In genomic region chr7:134565643-134566136, GRCh38 we compare ENCODE assay signal across 18 cellular contexts. TPM values are rescaled to one million over a fixed set of nuclear protein-coding genes. Genes with fewer than 3 reads are reported as not detected.
DNase-seq lines count a peak whose midpoint lies in the region; ATAC-seq and TF ChIP-seq lines count a peak whose summit lies in the region.
"Had no signal": no experiment of that assay in that cellular context is flagged by ENCODE, and none has a peak within 500 bp of the region (broad histone marks: within the 10 kb centered on the region; RNA-seq: fewer than 3 reads in every experiment).

No MANE protein-coding gene starts in this region.

- peaks cover 0 to 11% (median 3%) of the 10 kb centered on the region in 5 donors for H3K27me3 Mint-ChIP-seq in naive thymus-derived CD8-positive, alpha-beta T cell

- H2AFZ ChIP-seq in IMR-90 (replicated peaks; ENCODE audit: low read length, poor library complexity) (no peak overlapping the region), hepatocyte (no peak overlapping the region)

- in situ Hi-C loops in IMR-90 (cut with MboI; ENCODE audit: low sequenced_read_pairs), result no loop called here

- peaks cover 6 to 18% (median 12%) of the 10 kb centered on the region in 4 donors for H3K4me1 Mint-ChIP-seq in naive thymus-derived CD8-positive, alpha-beta T cell

- H3K27ac Mint-ChIP-seq in naive thymus-derived CD8-positive, alpha-beta T cell, result peak overlapping the region in 1 of 10 donors; percentile 15
- H3K27ac Mint-ChIP-seq: activated naive CD8-positive, alpha-beta T cell treated with anti-CD3 and anti-CD28 coated beads, Interleukin-2, amount 10 ng/mL, durations not matched to agents 7 days and 5 days; CD14-positive monocyte; dendritic cell treated with granulocyte-macrophage colony-stimulating factor and Interleukin-4, amounts not matched to agents 40 ng/mL and 50 ng/mL, for 4 days; immature natural killer cell had no signal

- H3K4me3 Mint-ChIP-seq in naive thymus-derived CD8-positive, alpha-beta T cell, result no peak overlapping the region
- H3K4me3 Mint-ChIP-seq: activated naive CD8-positive, alpha-beta T cell treated with anti-CD3 and anti-CD28 coated beads, Interleukin-2, amount 10 ng/mL, durations not matched to agents 7 days and 5 days; CD14-positive monocyte; dendritic cell treated with granulocyte-macrophage colony-stimulating factor and Interleukin-4, amounts not matched to agents 40 ng/mL and 50 ng/mL, for 4 days; immature natural killer cell had no signal

- no peaks in the 10 kb centered on the region for H3K79me2 ChIP-seq in hepatocyte

- H3K18ac ChIP-seq in IMR-90 (ENCODE audit: low read depth, low read length), result peak overlapping the region; percentile 63

- no peaks in the 10 kb centered on the region for H3K9me1 ChIP-seq in IMR-90 (ENCODE audit: insufficient read depth, low read length)

- H3K4ac ChIP-seq in IMR-90 (ENCODE audit: low read depth, low read length), result no peak overlapping the region

- H3K79me1 ChIP-seq in IMR-90 (ENCODE audit: low read depth in 1 of 2, low read length in 2 of 2), result no peaks in the 10 kb centered on the region

- H3K27me3 ChIP-seq in IMR-90 (ENCODE audit: control insufficient read depth, insufficient read depth, low read length) (peaks cover 13% of the 10 kb centered on the region), breast epithelium (no peaks in the 10 kb centered on the region), hepatocyte (no peaks in the 10 kb centered on the region), suprapubic skin (no peaks in the 10 kb centered on the region)
- H3K27me3 ChIP-seq: upper lobe of left lung had no signal

- H3K36me3 ChIP-seq in IMR-90 (ENCODE audit: control insufficient read depth, insufficient read depth, low read length) (no peaks in the 10 kb centered on the region), breast epithelium (no peaks in the 10 kb centered on the region), hepatocyte (replicated peaks; ENCODE audit: insufficient read depth, low read depth) (no peaks in the 10 kb centered on the region), suprapubic skin (no peaks in the 10 kb centered on the region)
- H3K36me3 ChIP-seq: upper lobe of left lung had no signal

- POLR2A ChIA-PET in IMR-90 (lab: Charles Lee; ENCODE audit: unreplicated experiment), result no interaction called here
- POLR2A ChIA-PET in naive thymus-derived CD8-positive, alpha-beta T cell (lab: Charles Lee), result no interaction called here

- CTCF ChIA-PET in IMR-90 (lab: Yijun Ruan, JAX), result interaction anchor here (1.0 kb wide), 1 partner anchor 8 kb away, joined by 4 read pairs; no protein-coding TSS in a partner anchor

- H3K23ac ChIP-seq in IMR-90 (ENCODE audit: low read depth, low read length), result no peak overlapping the region

- no peak overlapping the region for H2BK5ac ChIP-seq in IMR-90 (ENCODE audit: low read depth, low read length, poor library complexity, severe bottlenecking)

- no peaks in the 10 kb centered on the region for H3K9me2 ChIP-seq in hepatocyte (replicated peaks; ENCODE audit: insufficient read depth)

- peaks cover 2% of the 10 kb centered on the region for H3K9me3 ChIP-seq in IMR-90 (ENCODE audit: control insufficient read depth, insufficient read depth, low read length)
- H3K9me3 ChIP-seq in breast epithelium, result peaks cover 0 to 4% of the 10 kb centered on the region in 2 donors
- no peaks in the 10 kb centered on the region for H3K9me3 ChIP-seq in hepatocyte (ENCODE audit: low read depth)
- no peaks in the 10 kb centered on the region for H3K9me3 ChIP-seq in suprapubic skin

- no peak overlapping the region for H3K56ac ChIP-seq in IMR-90 (ENCODE audit: extremely low read depth, insufficient read depth, low read length)

- no peak overlapping the region for H2BK120ac ChIP-seq in IMR-90 (ENCODE audit: low read depth, low read length)

- peak overlapping the region; percentile 67 for H4K5ac ChIP-seq in IMR-90 (ENCODE audit: low read depth, low read length)

- peaks cover 0 to 37% (median 20%) of the 10 kb centered on the region in 9 donors for H3K9me3 Mint-ChIP-seq in naive thymus-derived CD8-positive, alpha-beta T cell

- peaks cover 0 to 21% (median 3%) of the 10 kb centered on the region in 3 donors for H3K36me3 Mint-ChIP-seq in naive thymus-derived CD8-positive, alpha-beta T cell
- H3K36me3 Mint-ChIP-seq: CD14-positive monocyte had no signal

- intact Hi-C loops in IMR-90 (cut with micrococcal nuclease), result no loop called here
- intact Hi-C loops in breast epithelium (cut with DNase I; ENCODE audit: low total_unique reads), result no loop called here

- H3K4me1 ChIP-seq in IMR-90 (ENCODE audit: control insufficient read depth, insufficient read depth, low read length) (peaks cover 5% of the 10 kb centered on the region), breast epithelium (peaks cover 0 to 4% of the 10 kb centered on the region in 2 donors), hepatocyte (ENCODE audit: insufficient read depth) (no peaks in the 10 kb centered on the region), suprapubic skin (peaks cover 49% of the 10 kb centered on the region)

- H3K14ac ChIP-seq in IMR-90 (replicated peaks; ENCODE audit: low read depth, low read length), result no peak overlapping the region

- TF ChIP-seq EP300 in suprapubic skin (IDR thresholded peaks at IDR 0.05), result no peak

- BruUV-seq in IMR-90 (replicated peaks; lab: Mats Ljungman, UMichigan), result no TSS peak

- H3K4me3 ChIP-seq in IMR-90 (ENCODE audit: insufficient read depth, low read depth, low read length) (no peak overlapping the region), breast epithelium (peak overlapping the region in 1 of 3 donors; percentile 41), hepatocyte (no peak overlapping the region), suprapubic skin (no peak overlapping the region)
- H3K4me3 ChIP-seq: upper lobe of left lung had no signal

- no peak overlapping the region for H2BK15ac ChIP-seq in IMR-90 (ENCODE audit: low read depth, low read length)

- no peak for TF ChIP-seq CTCF in IMR-90 (conservative IDR thresholded peaks at IDR 0.05; ENCODE audit: low read depth, low read length)
- TF ChIP-seq CTCF in breast epithelium (IDR thresholded peaks at IDR 0.05), result no peak
- no peak for TF ChIP-seq CTCF in hepatocyte (IDR thresholded peaks at IDR 0.05; ENCODE audit: poor library complexity)
- no peak for TF ChIP-seq CTCF in suprapubic skin (IDR thresholded peaks at IDR 0.05)

- no peak for TF ChIP-seq RAD21 in IMR-90 (IDR thresholded peaks at IDR 0.05; ENCODE audit: low read length)

- no peaks in the 10 kb centered on the region for H4K20me1 ChIP-seq in IMR-90 (ENCODE audit: insufficient read depth, low read length)
- no peaks in the 10 kb centered on the region for H4K20me1 ChIP-seq in hepatocyte (ENCODE audit: insufficient read depth, poor library complexity, severe bottlenecking)

- no CpG with 5 or more reads among the region's 2 CpGs for WGBS in IMR-90 (ENCODE audit: extremely low coverage in 2 of 2, insufficient read length in 1 of 2), 2 experiments
- WGBS in hepatocyte (ENCODE audit: low lambda C conversion rate, missing lambda C conversion rate), result 64% methylated on average over 2 of the region's 2 CpGs
- WGBS in suprapubic skin, result 8% methylated on average over 1 of the region's 2 CpGs

- H4K8ac ChIP-seq in IMR-90 (ENCODE audit: low read depth in 2 of 2, low read length in 2 of 2), result no peak overlapping the region

- no peak overlapping the region for H2AK5ac ChIP-seq in IMR-90 (ENCODE audit: low read depth, low read length)

- H3K4me2 ChIP-seq in IMR-90 (ENCODE audit: low read depth, low read length) (peak overlapping the region; percentile 83), hepatocyte (no peak overlapping the region)

- dilution Hi-C loops in IMR-90 (cut with HindIII; ENCODE audit: low sequenced_read_pairs, unreplicated experiment), result no loop called here

- H2BK20ac ChIP-seq in IMR-90 (ENCODE audit: low read depth, low read length), result no peak overlapping the region

- ATAC-seq in IMR-90 (ENCODE audit: low read depth), result no peak
- ATAC-seq in naive thymus-derived CD8-positive, alpha-beta T cell, result no peak
- ATAC-seq: foreskin keratinocyte, HCT116 had no signal

- peak overlapping the region; percentile 12; the same call in 1 of the 2 replicates for H3K27ac ChIP-seq in IMR-90 (ENCODE audit: insufficient read depth, low read length)
- peak overlapping the region; percentile 74 to 88 for H3K27ac ChIP-seq in breast epithelium
- H3K27ac ChIP-seq in hepatocyte, result no peak overlapping the region
- H3K27ac ChIP-seq in suprapubic skin, result peak overlapping the region; percentile 67
- H3K27ac ChIP-seq: foreskin keratinocyte, upper lobe of left lung had no signal

- H3K9ac ChIP-seq in IMR-90 (ENCODE audit: low read depth, low read length), result no peak overlapping the region

- DNase-seq in IMR-90 (peak; percentile 55), breast epithelium (ENCODE audit: low spot score in 2 of 2) (peak in 1 of 2 donors; percentile 47), hepatocyte (ENCODE audit: low spot score) (peak; percentile 13), suprapubic skin (ENCODE audit: low spot score in 2 of 2) (no peak), HuH-7 (ENCODE audit: low spot score) (no peak), A172 (ENCODE audit: low spot score) (no peak)
- DNase-seq in naive thymus-derived CD8-positive, alpha-beta T cell, result no peak
- DNase-seq: activated CD4-positive, alpha-beta T cell treated with anti-CD3 and anti-CD28 coated beads for 1 hour; activated naive CD8-positive, alpha-beta T cell treated with anti-CD3 and anti-CD28 coated beads, Interleukin-2, amount 10 ng/mL, durations not matched to agents 7 days and 5 days; DMS79 treated with DMSO at 0.1 percent for 48 hours; foreskin keratinocyte; immature natural killer cell; upper lobe of left lung had no signal

- TF ChIP-seq POLR2A in IMR-90 (IDR thresholded peaks at IDR 0.05; ENCODE audit: low read depth, low read length) (no peak), breast epithelium (IDR thresholded peaks at IDR 0.05) (no peak), suprapubic skin (IDR thresholded peaks at IDR 0.05) (no peak)

- no peak overlapping the region for H2AK9ac ChIP-seq in IMR-90 (replicated peaks; ENCODE audit: low read depth, low read length, poor library complexity)

- no peak overlapping the region for H4K91ac ChIP-seq in IMR-90 (ENCODE audit: insufficient read depth, low read depth, low read length)

RNA-seq across cellular contexts. Expression of gene AKR1B15, which starts 16.8 kb away (rescaled TPM):
- total RNA-seq in IMR-90 (2012; rRNA removed), result not detected in 2 replicates
- not detected in 2 replicates for polyA plus RNA-seq in IMR-90 (2012; rRNA removed)
- polyA plus RNA-seq in IMR-90 (2012; cell fraction: cytosol; rRNA removed), result not detected in 2 replicates
- polyA plus RNA-seq in IMR-90 (2012; cell fraction: nucleus; rRNA removed; ENCODE audit: low replicate concordance), result not detected in 2 replicates
- 1 to 10 TPM in 2 of 3 donors, under 1 TPM in 1; 0.33 to 5.6 (median 3.5) TPM for total RNA-seq in breast epithelium
- 4.8 and 6.3 TPM in 2 replicates for total RNA-seq in hepatocyte
- polyA plus RNA-seq in hepatocyte, result 13.7 and 14.1 TPM in 2 replicates
- 1 to 10 TPM in 1 of 4 donors, not detected in 3; 1.1 TPM for total RNA-seq in suprapubic skin
- total RNA-seq in naive thymus-derived CD8-positive, alpha-beta T cell, result not detected
- polyA plus RNA-seq in naive thymus-derived CD8-positive, alpha-beta T cell, result not detected
- total RNA-seq in A172 (2014; rRNA removed; shearing (Covaris generic)), result not detected in 2 replicates
- total RNA-seq: activated naive CD8-positive, alpha-beta T cell treated with anti-CD3 and anti-CD28 coated beads, Interleukin-2, amount 10 ng/mL, durations not matched to agents 7 days and 5 days; foreskin keratinocyte; HT-29; mononuclear cell; upper lobe of left lung had no signal
- polyA plus RNA-seq: CD14-positive monocyte, foreskin keratinocyte, immature natural killer cell had no signal

RNA-seq across cellular contexts. Expression of gene AKR1B10, which starts 38.3 kb away (rescaled TPM):
- total RNA-seq in IMR-90 (2012; rRNA removed) (0.28 and 0.54 TPM in 2 replicates), breast epithelium (1 to 10 TPM in 2 of 3 donors, not detected in 1; 2.1 to 2.9 TPM), hepatocyte (60.3 and 84.8 TPM in 2 replicates), suprapubic skin (10 to 100 TPM in 2 of 4 donors, 1 to 10 TPM in 2; 5.9 to 57.5 (median 8.2) TPM)
- polyA plus RNA-seq in IMR-90 (2012; rRNA removed) (0.32 and 0.49 TPM in 2 replicates), hepatocyte (94.4 and 95.0 TPM in 2 replicates)
- 0.22 and 0.48 TPM in 2 replicates for polyA plus RNA-seq in IMR-90 (2012; cell fraction: cytosol; rRNA removed)
- 0.15 and 0.48 TPM in 2 replicates for polyA plus RNA-seq in IMR-90 (2012; cell fraction: nucleus; rRNA removed; ENCODE audit: low replicate concordance)
- total RNA-seq in naive thymus-derived CD8-positive, alpha-beta T cell, result not detected
- polyA plus RNA-seq in naive thymus-derived CD8-positive, alpha-beta T cell, result not detected
- 3.0 and 15.8 TPM in 2 replicates for total RNA-seq in A172 (2014; rRNA removed; shearing (Covaris generic))
- total RNA-seq: activated naive CD8-positive, alpha-beta T cell treated with anti-CD3 and anti-CD28 coated beads, Interleukin-2, amount 10 ng/mL, durations not matched to agents 7 days and 5 days; mononuclear cell had no signal
- polyA plus RNA-seq: CD14-positive monocyte, immature natural killer cell had no signal

Comparison
In these comparisons a context has a peak if more than half of its experiments do, and no peak if none do; other contexts are left out.
1. DNase-seq: peak in IMR-90 (single experiment) and hepatocyte (single experiment); none in suprapubic skin (0 of 2), HuH-7 (single experiment), naive thymus-derived CD8-positive, alpha-beta T cell (0 of 10) and A172 (single experiment).